8 cellular contexts compared by ENCODE assay signal in the genomic region with DNA sequence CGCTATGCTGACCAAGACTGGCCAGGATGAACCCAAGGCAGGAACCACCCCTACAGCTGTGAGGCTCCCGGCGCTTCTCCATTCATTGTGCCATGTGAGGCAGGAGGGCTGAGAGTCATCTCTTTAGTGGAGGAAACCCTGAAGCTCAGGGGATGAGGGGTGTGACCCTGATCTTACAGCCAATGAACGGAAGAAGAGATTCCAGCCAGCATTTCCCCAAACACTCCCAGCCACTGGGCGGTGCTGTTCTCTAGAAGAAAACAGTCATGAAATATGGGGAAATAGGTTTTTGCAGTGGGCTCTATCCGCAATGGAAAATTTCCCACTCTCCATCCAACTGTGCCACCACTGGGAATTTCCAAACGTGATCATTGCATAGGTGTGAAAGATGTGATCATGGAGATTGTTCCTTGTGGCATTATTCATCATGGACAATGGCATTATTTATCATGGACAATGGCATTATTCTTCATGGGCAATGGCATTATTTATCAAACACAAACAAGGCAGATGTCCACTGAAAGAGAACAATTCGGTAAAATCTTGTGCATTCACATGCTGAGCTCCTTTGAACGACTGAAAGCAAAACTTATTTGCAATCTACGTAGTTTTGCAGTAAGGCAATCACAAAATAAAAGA. TPM values are rescaled to one million over a fixed set of nuclear protein-coding genes. Genes with fewer than 3 reads are reported as not detected.
A peak's percentile ranks its signal among the peaks of the same experiment; 100 is the strongest.
DNase-seq lines count a peak whose midpoint lies in the region; ATAC-seq and TF ChIP-seq lines count a peak whose summit lies in the region.

No MANE protein-coding gene starts in this region.

- no peak overlapping the region for H2AFZ ChIP-seq in neuronal stem cell (ENCODE audit: low read length)

- H3K4me2 ChIP-seq in DOHH2 (ENCODE audit: low read length), result no peak overlapping the region
- H3K4me2 ChIP-seq in neuronal stem cell (ENCODE audit: insufficient read depth, low read length, poor library complexity, severe bottlenecking), result no peak overlapping the region

- no peaks in the 10 kb centered on the region for H4K20me1 ChIP-seq in DOHH2 (ENCODE audit: control insufficient read depth, insufficient read depth, low read depth, low read length)

- no peak overlapping the region for H2BK5ac ChIP-seq in neuronal stem cell (ENCODE audit: low read length)

- no peak overlapping the region for H2BK120ac ChIP-seq in neuronal stem cell (ENCODE audit: low read depth, low read length)

- H2BK15ac ChIP-seq in neuronal stem cell (ENCODE audit: low read length), result no peak overlapping the region

- H3K4ac ChIP-seq in neuronal stem cell (ENCODE audit: low read length), result no peak overlapping the region

- H4K91ac ChIP-seq in neuronal stem cell (ENCODE audit: low read depth, low read length, poor library complexity), result no peak overlapping the region

- TF ChIP-seq CTCF in DOHH2 (IDR thresholded peaks at IDR 0.05; ENCODE audit: low read depth, low read length, poor library complexity, severe bottlenecking), result peak; percentile 69
- peak; percentile 87 for TF ChIP-seq CTCF in HFF-Myc (IDR thresholded peaks at IDR 0.05; ENCODE audit: low read depth, low read length, missing control alignments)
- TF ChIP-seq CTCF in coronary artery (IDR thresholded peaks at IDR 0.05), result no peak

- H3K79me1 ChIP-seq in neuronal stem cell (ENCODE audit: low read depth, low read length), result no peaks in the 10 kb centered on the region

- H3K9me2 ChIP-seq in DOHH2 (replicated peaks; ENCODE audit: control insufficient read depth, low read length), result no peaks in the 10 kb centered on the region

- no peak overlapping the region for H3K14ac ChIP-seq in neuronal stem cell (ENCODE audit: low read length)

- no peak overlapping the region for H3K18ac ChIP-seq in neuronal stem cell (ENCODE audit: low read length)

- H3K9ac ChIP-seq in neuronal stem cell (ENCODE audit: low read depth, low read length, poor library complexity), result no peak overlapping the region

- no peak overlapping the region for H3K23ac ChIP-seq in neuronal stem cell (ENCODE audit: low read depth, low read length, poor library complexity)

- no peaks in the 10 kb centered on the region for H3K79me2 ChIP-seq in DOHH2 (ENCODE audit: control insufficient read depth, low read length)

- ATAC-seq in HG03135 (IDR thresholded peaks at IDR 0.05; ENCODE audit: unreplicated experiment), result no peak

- H3K9me3 ChIP-seq in DOHH2 (ENCODE audit: control insufficient read depth, insufficient read depth, low read length) (no peaks in the 10 kb centered on the region), neuronal stem cell (replicated peaks in 1 of 2; ENCODE audit: control insufficient read depth in 2 of 2, insufficient read depth in 1 of 2, low read depth in 1 of 2, low read length in 2 of 2) (peaks cover 0 to 2% of the 10 kb centered on the region in 2 donors)

- no peak overlapping the region for H2AK5ac ChIP-seq in neuronal stem cell (ENCODE audit: low read depth, low read length)

- H2BK12ac ChIP-seq in neuronal stem cell (ENCODE audit: low read length), result no peak overlapping the region

- H3K4me3 ChIP-seq in DOHH2 (ENCODE audit: low read length) (no peak overlapping the region), HFF-Myc (replicated peaks; ENCODE audit: low read depth, low read length) (no peak overlapping the region), neuronal stem cell (ENCODE audit: low read length in 2 of 2) (no peak overlapping the region), coronary artery (no peak overlapping the region)

- H3K4me1 ChIP-seq in DOHH2 (ENCODE audit: control insufficient read depth, low read length) (no peaks in the 10 kb centered on the region), neuronal stem cell (ENCODE audit: control insufficient read depth in 2 of 2, insufficient read depth in 1 of 2, low read depth in 1 of 2, low read length in 2 of 2) (peaks cover 1 to 4% of the 10 kb centered on the region in 2 donors)

- no peaks in the 10 kb centered on the region for H3F3A ChIP-seq in DOHH2 (ENCODE audit: control insufficient read depth, insufficient read depth)

- H3K36me3 ChIP-seq in DOHH2 (ENCODE audit: control insufficient read depth, low read length), result no peaks in the 10 kb centered on the region
- no peaks in the 10 kb centered on the region for H3K36me3 ChIP-seq in neuronal stem cell (replicated peaks in 1 of 2; ENCODE audit: control insufficient read depth in 2 of 2, insufficient read depth in 2 of 2, low read length in 2 of 2)

- H3K27ac ChIP-seq in DOHH2 (ENCODE audit: low read depth, low read length) (no peak overlapping the region), neuronal stem cell (replicated peaks; ENCODE audit: low read length) (no peak overlapping the region), coronary artery (no peak overlapping the region)

- H4K8ac ChIP-seq in neuronal stem cell (ENCODE audit: low read depth, low read length), result no peak overlapping the region

- WGBS in neuronal stem cell (ENCODE audit: extremely low coverage in 2 of 2, insufficient read length in 2 of 2, insufficient replicate concordance in 1 of 2), 2 donors, result no CpG with 5 or more reads among the region's 10 CpGs

- DNase-seq in HFF-Myc (ENCODE audit: extremely low read depth, low read depth) (no peak), RKO (ENCODE audit: low spot score) (peak; percentile 11), germinal center (ENCODE audit: low spot score) (peak; percentile 40), T-helper 1 cell (no peak), neuronal stem cell (ENCODE audit: low spot score) (no peak), coronary artery (ENCODE audit: low spot score) (no peak)

- H3K27me3 ChIP-seq in DOHH2 (ENCODE audit: control insufficient read depth, low read length) (peaks cover 16% of the 10 kb centered on the region), neuronal stem cell (ENCODE audit: control insufficient read depth in 3 of 3, insufficient read depth in 3 of 3, low read depth in 1 of 3, low read length in 3 of 3) (no peaks in the 10 kb centered on the region)

RNA-seq across cellular contexts. Expression of gene SLC18A2, which starts 14.0 kb away (rescaled TPM):
- polyA plus RNA-seq in neuronal stem cell (2013, experiment 1 of 2), result 0.67 TPM
- 0.72 TPM for polyA plus RNA-seq in neuronal stem cell (2013, experiment 2 of 2)

RNA-seq across cellular contexts. Expression of gene KCNK18, which starts 29.6 kb away (rescaled TPM):
- polyA plus RNA-seq in neuronal stem cell (2013, experiment 1 of 2), result not detected
- not detected for polyA plus RNA-seq in neuronal stem cell (2013, experiment 2 of 2)

Comparison
In these comparisons a context has a peak if more than half of its experiments do, and no peak if none do; other contexts are left out.
1. DNase-seq: peak in RKO (single experiment) and germinal center (single experiment); none in HFF-Myc (single experiment), T-helper 1 cell (0 of 5), neuronal stem cell (single experiment) and coronary artery (single experiment).